Comparison of ENCODE assay signal across 1 cellular context in the genomic region with DNA sequence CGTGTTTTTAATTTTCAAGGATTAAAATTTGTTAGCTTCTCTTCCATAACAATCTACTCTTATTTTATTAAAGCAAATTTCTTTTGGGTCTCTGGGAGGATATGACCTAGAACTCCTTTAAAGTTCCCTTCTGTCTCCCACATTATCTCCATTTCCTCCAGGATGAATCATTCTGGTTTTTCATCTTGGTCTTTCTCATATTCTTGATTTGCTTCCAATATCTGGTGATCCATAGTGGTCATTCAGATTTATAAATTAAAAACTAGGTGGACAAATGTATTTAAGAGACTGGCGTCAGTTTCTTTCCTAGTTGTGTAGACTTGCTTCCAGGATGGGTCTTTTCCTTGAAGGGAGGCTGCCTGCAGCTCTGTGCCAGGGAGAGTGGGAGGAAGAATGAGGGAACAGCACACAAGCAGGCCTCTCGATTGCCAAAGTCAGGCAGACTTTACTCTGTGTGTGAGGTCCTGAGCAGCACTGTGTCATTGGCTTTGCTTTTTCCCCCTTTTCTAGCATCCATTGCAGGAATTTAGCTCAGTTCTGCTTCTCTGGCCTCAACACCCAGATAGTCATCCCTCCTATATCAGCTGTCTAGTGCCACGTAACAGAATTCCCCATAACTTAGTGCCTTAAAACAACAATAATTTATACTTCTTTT.
TF ChIP-seq lines count a peak whose summit lies in the region.

No MANE protein-coding gene starts in this region.

TF ChIP-seq in WTC11, 78 proteins besides CTCF, POLR2A, EP300 and RAD21 (continued from another document):
- TF ChIP-seq, protein P1, sequence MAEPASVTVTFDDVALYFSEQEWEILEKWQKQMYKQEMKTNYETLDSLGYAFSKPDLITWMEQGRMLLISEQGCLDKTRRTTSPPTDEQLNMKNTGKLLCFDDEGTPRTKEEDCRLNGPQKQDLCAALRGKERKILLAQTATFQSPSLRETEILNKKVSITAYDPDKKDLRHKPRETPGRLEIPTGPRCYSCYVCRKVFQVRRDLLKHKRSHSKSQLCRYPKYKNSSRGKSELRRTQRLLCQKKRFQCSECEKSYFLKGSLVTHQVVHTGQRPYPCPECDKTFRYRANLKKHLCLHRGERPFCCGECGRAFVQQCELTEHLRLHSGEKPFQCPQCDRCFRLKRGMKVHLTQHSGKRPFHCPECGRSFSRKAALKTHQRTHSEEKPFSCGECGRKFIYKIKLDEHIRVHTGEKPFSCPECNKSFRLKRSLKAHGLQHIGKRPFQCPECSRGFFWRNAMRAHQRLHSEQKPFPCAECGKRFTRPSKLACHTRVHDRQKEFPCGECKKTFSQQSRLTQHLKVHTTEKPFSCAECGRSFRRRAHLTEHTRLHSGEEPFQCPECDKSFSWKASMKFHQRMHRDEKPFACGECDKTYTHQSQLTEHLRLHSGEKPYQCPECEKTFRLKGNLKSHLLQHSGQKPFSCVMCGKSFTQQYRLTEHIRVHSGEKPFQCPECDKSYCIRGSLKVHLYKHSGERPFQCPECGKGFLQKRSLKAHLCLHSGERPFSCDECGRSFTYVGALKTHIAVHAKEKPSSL (CRISPR knock-in tag; conservative IDR thresholded peaks at IDR 0.05): no peak
- TF ChIP-seq, protein P2, sequence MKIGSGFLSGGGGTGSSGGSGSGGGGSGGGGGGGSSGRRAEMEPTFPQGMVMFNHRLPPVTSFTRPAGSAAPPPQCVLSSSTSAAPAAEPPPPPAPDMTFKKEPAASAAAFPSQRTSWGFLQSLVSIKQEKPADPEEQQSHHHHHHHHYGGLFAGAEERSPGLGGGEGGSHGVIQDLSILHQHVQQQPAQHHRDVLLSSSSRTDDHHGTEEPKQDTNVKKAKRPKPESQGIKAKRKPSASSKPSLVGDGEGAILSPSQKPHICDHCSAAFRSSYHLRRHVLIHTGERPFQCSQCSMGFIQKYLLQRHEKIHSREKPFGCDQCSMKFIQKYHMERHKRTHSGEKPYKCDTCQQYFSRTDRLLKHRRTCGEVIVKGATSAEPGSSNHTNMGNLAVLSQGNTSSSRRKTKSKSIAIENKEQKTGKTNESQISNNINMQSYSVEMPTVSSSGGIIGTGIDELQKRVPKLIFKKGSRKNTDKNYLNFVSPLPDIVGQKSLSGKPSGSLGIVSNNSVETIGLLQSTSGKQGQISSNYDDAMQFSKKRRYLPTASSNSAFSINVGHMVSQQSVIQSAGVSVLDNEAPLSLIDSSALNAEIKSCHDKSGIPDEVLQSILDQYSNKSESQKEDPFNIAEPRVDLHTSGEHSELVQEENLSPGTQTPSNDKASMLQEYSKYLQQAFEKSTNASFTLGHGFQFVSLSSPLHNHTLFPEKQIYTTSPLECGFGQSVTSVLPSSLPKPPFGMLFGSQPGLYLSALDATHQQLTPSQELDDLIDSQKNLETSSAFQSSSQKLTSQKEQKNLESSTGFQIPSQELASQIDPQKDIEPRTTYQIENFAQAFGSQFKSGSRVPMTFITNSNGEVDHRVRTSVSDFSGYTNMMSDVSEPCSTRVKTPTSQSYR (CRISPR knock-in tag; IDR thresholded peaks at IDR 0.05): no peak
- TF ChIP-seq, protein P3, sequence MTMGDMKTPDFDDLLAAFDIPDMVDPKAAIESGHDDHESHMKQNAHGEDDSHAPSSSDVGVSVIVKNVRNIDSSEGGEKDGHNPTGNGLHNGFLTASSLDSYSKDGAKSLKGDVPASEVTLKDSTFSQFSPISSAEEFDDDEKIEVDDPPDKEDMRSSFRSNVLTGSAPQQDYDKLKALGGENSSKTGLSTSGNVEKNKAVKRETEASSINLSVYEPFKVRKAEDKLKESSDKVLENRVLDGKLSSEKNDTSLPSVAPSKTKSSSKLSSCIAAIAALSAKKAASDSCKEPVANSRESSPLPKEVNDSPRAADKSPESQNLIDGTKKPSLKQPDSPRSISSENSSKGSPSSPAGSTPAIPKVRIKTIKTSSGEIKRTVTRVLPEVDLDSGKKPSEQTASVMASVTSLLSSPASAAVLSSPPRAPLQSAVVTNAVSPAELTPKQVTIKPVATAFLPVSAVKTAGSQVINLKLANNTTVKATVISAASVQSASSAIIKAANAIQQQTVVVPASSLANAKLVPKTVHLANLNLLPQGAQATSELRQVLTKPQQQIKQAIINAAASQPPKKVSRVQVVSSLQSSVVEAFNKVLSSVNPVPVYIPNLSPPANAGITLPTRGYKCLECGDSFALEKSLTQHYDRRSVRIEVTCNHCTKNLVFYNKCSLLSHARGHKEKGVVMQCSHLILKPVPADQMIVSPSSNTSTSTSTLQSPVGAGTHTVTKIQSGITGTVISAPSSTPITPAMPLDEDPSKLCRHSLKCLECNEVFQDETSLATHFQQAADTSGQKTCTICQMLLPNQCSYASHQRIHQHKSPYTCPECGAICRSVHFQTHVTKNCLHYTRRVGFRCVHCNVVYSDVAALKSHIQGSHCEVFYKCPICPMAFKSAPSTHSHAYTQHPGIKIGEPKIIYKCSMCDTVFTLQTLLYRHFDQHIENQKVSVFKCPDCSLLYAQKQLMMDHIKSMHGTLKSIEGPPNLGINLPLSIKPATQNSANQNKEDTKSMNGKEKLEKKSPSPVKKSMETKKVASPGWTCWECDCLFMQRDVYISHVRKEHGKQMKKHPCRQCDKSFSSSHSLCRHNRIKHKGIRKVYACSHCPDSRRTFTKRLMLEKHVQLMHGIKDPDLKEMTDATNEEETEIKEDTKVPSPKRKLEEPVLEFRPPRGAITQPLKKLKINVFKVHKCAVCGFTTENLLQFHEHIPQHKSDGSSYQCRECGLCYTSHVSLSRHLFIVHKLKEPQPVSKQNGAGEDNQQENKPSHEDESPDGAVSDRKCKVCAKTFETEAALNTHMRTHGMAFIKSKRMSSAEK (CRISPR knock-in tag; IDR thresholded peaks at IDR 0.05; ENCODE audit: borderline replicate concordance): no peak
- TF ChIP-seq MXD4 (CRISPR knock-in tag; IDR thresholded peaks at IDR 0.05; ENCODE audit: borderline replicate concordance): no peak
- TF ChIP-seq, protein P4, sequence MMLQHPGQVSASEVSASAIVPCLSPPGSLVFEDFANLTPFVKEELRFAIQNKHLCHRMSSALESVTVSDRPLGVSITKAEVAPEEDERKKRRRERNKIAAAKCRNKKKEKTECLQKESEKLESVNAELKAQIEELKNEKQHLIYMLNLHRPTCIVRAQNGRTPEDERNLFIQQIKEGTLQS (CRISPR knock-in tag; conservative IDR thresholded peaks at IDR 0.05): no peak
- no peak for TF ChIP-seq FOXJ3 (CRISPR knock-in tag; IDR thresholded peaks at IDR 0.05; ENCODE audit: borderline replicate concordance)
- no peak for TF ChIP-seq NR1H2 (CRISPR knock-in tag; IDR thresholded peaks at IDR 0.05)
- no peak for TF ChIP-seq NR2C2 (CRISPR knock-in tag; IDR thresholded peaks at IDR 0.05)
- TF ChIP-seq, protein P5, sequence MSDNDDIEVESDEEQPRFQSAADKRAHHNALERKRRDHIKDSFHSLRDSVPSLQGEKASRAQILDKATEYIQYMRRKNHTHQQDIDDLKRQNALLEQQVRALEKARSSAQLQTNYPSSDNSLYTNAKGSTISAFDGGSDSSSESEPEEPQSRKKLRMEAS (CRISPR knock-in tag; IDR thresholded peaks at IDR 0.05): no peak
- TF ChIP-seq, protein P6, sequence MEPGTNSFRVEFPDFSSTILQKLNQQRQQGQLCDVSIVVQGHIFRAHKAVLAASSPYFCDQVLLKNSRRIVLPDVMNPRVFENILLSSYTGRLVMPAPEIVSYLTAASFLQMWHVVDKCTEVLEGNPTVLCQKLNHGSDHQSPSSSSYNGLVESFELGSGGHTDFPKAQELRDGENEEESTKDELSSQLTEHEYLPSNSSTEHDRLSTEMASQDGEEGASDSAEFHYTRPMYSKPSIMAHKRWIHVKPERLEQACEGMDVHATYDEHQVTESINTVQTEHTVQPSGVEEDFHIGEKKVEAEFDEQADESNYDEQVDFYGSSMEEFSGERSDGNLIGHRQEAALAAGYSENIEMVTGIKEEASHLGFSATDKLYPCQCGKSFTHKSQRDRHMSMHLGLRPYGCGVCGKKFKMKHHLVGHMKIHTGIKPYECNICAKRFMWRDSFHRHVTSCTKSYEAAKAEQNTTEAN (CRISPR knock-in tag; IDR thresholded peaks at IDR 0.05): no peak
- TF ChIP-seq ZNF138 (CRISPR knock-in tag; conservative IDR thresholded peaks at IDR 0.05): no peak
